ENCODE assay signal across 1 cellular context in the genomic region with DNA sequence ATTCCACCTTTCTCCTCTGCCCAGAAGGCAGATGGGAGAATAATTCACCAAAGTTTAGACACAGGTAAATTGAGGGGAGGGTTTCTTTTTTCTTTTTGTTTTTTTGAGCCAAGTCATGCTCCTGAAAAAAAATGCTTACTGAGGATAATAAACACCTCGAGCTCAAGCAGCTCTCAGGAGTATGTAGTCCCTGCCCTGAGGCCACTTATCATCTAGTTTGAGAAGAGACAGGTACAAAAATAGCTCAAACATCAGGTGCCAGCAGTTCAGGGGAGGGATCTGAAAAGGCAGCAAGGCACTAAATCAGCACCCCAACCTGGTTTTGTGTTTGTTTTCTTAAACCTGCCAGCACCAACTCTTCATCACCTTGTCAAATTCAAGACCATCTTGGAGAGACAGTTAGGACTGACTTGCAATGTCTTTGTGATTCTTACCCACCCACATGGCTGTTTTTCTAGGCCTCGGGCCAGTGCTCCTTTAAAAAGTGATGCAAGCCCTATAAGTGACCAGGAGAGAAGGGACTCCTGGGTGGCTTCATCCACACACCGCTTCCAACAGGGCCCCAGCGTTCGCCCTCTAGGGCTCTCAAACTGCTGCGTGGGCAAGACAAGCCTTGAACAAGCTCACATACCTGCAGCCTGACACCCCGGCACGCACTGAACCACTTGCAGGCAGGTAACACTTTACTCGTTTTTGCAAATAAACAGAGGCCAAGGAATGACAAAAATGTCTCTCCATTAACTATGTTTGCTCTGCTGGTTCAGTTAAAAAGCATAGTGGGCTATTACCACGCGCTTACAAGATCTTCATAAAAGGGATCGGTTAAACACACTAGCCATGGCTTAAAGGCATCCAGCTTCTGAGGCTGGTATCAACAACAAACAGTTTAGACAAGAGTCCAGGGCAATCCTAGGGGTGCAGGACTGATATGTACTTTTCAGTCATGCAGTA.
TF ChIP-seq lines count a peak whose summit lies in the region.

No MANE protein-coding gene starts in this region.

TF ChIP-seq in HEK293, 187 proteins besides CTCF, POLR2A, EP300 and RAD21 (continued from another document):
- TF ChIP-seq, protein P1, sequence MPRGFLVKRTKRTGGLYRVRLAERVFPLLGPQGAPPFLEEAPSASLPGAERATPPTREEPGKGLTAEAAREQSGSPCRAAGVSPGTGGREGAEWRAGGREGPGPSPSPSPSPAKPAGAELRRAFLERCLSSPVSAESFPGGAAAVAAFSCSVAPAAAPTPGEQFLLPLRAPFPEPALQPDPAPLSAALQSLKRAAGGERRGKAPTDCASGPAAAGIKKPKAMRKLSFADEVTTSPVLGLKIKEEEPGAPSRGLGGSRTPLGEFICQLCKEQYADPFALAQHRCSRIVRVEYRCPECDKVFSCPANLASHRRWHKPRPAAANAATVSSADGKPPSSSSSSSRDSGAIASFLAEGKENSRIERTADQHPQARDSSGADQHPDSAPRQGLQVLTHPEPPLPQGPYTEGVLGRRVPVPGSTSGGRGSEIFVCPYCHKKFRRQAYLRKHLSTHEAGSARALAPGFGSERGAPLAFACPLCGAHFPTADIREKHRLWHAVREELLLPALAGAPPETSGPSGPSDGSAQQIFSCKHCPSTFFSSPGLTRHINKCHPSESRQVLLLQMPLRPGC (tag by site-specific recombination; IDR thresholded peaks at IDR 0.05) = no peak
- no peak for TF ChIP-seq ZFP37 (tag by site-specific recombination; IDR thresholded peaks at IDR 0.05)
